Comparison of ENCODE assay signal across 1 cellular context in genomic region chr1:67214420-67215174, GRCh38.
TF ChIP-seq lines count a peak whose summit lies in the region.

No MANE protein-coding gene starts in this region.

TF ChIP-seq in WTC11, 78 proteins besides CTCF, POLR2A, EP300 and RAD21 (continued from another document):
- no peak for TF ChIP-seq ZNF281 (CRISPR knock-in tag; IDR thresholded peaks at IDR 0.05)
- TF ChIP-seq EMX1 (CRISPR knock-in tag; IDR thresholded peaks at IDR 0.05), result no peak
- TF ChIP-seq ZNF138 (CRISPR knock-in tag; conservative IDR thresholded peaks at IDR 0.05), result no peak
- no peak for TF ChIP-seq HMGA2 (CRISPR knock-in tag; IDR thresholded peaks at IDR 0.05)
- TF ChIP-seq SP1 (CRISPR knock-in tag; conservative IDR thresholded peaks at IDR 0.05), result no peak
